ENCODE assay signal across 8 cellular contexts in the genomic region with DNA sequence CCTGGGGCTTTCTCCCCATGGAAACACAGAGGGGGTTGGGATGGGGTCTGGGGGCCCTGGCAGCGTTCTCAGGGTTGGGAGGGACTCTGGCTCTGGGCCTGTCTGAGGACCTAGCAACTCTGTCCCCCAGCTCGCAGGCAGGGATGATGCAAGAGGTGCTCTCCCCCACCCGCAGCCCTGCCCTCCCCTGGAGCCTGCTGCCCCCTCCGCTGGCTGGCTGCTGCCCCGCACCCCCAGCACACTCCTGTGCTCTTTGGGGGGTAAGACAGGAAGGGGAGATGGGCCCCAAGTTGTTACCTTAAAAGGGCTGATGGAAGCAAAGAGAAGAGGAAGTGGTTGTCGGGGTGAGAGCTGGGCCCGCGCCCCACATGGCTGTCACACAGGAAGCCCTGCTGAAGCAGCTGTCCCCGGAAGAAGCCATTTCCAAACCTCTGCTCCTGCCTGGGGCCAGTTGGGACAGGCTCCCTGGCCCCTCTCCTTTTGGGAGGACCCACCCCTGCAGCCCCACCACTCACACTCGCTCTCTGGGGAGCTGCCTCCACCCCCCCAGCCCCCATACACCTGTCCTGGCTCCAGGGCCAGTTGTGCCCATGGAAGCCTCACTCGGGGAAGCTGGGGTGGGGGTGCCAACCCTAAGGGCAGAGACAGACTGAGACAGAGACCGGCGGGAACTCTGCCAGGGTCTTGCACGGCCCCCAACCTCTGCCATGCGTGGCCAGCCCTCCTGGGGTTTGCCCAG. TPM values are rescaled to one million over a fixed set of nuclear protein-coding genes. Genes with fewer than 3 reads are reported as not detected.
DNase-seq lines count a peak whose midpoint lies in the region; ATAC-seq and TF ChIP-seq lines count a peak whose summit lies in the region.

No MANE protein-coding gene starts in this region.

- peak overlapping the region in 4 of 12 donors; percentile 43 to 91 (median 60) for H3K27ac ChIP-seq in heart left ventricle

- no peaks in the 10 kb centered on the region for H3K27me3 Mint-ChIP-seq in activated CD8-positive, alpha-beta memory T cell treated with anti-CD3 and anti-CD28 coated beads, Interleukin-2, amount 10 ng/mL, durations not matched to agents 7 days and 5 days
- H3K27me3 Mint-ChIP-seq in endothelial cell (ENCODE audit: unreplicated experiment) = peaks cover 9% of the 10 kb centered on the region

- no peaks in the 10 kb centered on the region for H3K9me3 Mint-ChIP-seq in activated CD8-positive, alpha-beta memory T cell treated with anti-CD3 and anti-CD28 coated beads, Interleukin-2, amount 10 ng/mL, durations not matched to agents 7 days and 5 days (ENCODE audit: low read depth)
- no peaks in the 10 kb centered on the region for H3K9me3 Mint-ChIP-seq in endothelial cell (ENCODE audit: unreplicated experiment)

- WGBS in heart left ventricle, 4 donors = 76 to 84% (median 84%) methylated on average over 9 to 15 of the region's 15 CpGs

- H3K4me1 ChIP-seq in heart left ventricle = peaks cover 0 to 40% (median 11%) of the 10 kb centered on the region in 12 donors

- in situ Hi-C loops in GM13976 (cut with MboI; ENCODE audit: low sequenced_read_pairs, unreplicated experiment) = loop anchor here (25.0 kb wide), 1 partner anchor 226 kb away; a partner anchor contains a TSS

- peak overlapping the region; percentile 100 for H3K27ac Mint-ChIP-seq in activated CD8-positive, alpha-beta memory T cell treated with anti-CD3 and anti-CD28 coated beads, Interleukin-2, amount 10 ng/mL, durations not matched to agents 7 days and 5 days
- H3K27ac Mint-ChIP-seq in endothelial cell (ENCODE audit: unreplicated experiment) = no peak overlapping the region

- H3K4me3 ChIP-seq in heart left ventricle = peak overlapping the region in 7 of 12 donors; percentile 12 to 92 (median 71)

- ATAC-seq in activated CD8-positive, alpha-beta memory T cell treated with anti-CD3 and anti-CD28 coated beads, Interleukin-2, amount 10 ng/mL, durations not matched to agents 7 days and 5 days = peak; percentile 50
- peak; percentile 3 to 33 (median 23) for ATAC-seq in heart left ventricle
- no peak for ATAC-seq in HG02571 (IDR thresholded peaks at IDR 0.05; ENCODE audit: unreplicated experiment)

- CTCF ChIA-PET in activated CD8-positive, alpha-beta memory T cell treated with anti-CD3 and anti-CD28 coated beads, Interleukin-2, amount 10 ng/mL, durations not matched to agents 7 days and 5 days (lab: Charles Lee) = interaction anchor here (0.7 to 3.6 kb wide), 12 partner anchors 26 to 386 kb away, joined by 3 to 35 read pairs (median 4); a partner anchor contains a TSS

- intact Hi-C loops in heart left ventricle (cut with DNase I) = no loop called here

- H3K4me1 Mint-ChIP-seq in activated CD8-positive, alpha-beta memory T cell treated with anti-CD3 and anti-CD28 coated beads, Interleukin-2, amount 10 ng/mL, durations not matched to agents 7 days and 5 days = peaks cover 27% of the 10 kb centered on the region
- H3K4me1 Mint-ChIP-seq in endothelial cell (ENCODE audit: unreplicated experiment) = no peaks in the 10 kb centered on the region

- TF ChIP-seq POLR2A in heart left ventricle (IDR thresholded peaks at IDR 0.05) = no peak

- peaks cover 0 to 22% (median 0%) of the 10 kb centered on the region in 9 donors for H3K36me3 ChIP-seq in heart left ventricle

- TF ChIP-seq CTCF in GM13976 (IDR thresholded peaks at IDR 0.05; ENCODE audit: borderline replicate concordance, control extremely low read depth, extremely low read depth, insufficient read depth, missing control alignments) = no peak
- TF ChIP-seq CTCF in heart left ventricle (IDR thresholded peaks at IDR 0.05) = no peak
- no peak for TF ChIP-seq CTCF in endothelial cell (IDR thresholded peaks at IDR 0.05; ENCODE audit: unreplicated experiment)

- H3K4me3 Mint-ChIP-seq in activated CD8-positive, alpha-beta memory T cell treated with anti-CD3 and anti-CD28 coated beads, Interleukin-2, amount 10 ng/mL, durations not matched to agents 7 days and 5 days = peak overlapping the region; percentile 100
- H3K4me3 Mint-ChIP-seq in endothelial cell (ENCODE audit: unreplicated experiment) = no peak overlapping the region

- DNase-seq in GM13976 (ENCODE audit: low spot score) = peak; percentile 89
- DNase-seq in Kasumi-1 (lab: John Stamatoyannopoulos, UW) = peak; percentile 94
- DNase-seq in activated CD8-positive, alpha-beta memory T cell treated with anti-CD3 and anti-CD28 coated beads, Interleukin-2, amount 10 ng/mL, durations not matched to agents 7 days and 5 days = peak; percentile 97
- DNase-seq in heart left ventricle = peak; percentile 41 to 88 (median 63)
- peak; percentile 58 to 64 (median 60) for DNase-seq in stimulated activated CD4-positive, alpha-beta T cell treated with anti-CD3 and anti-CD28 coated beads, TNF-alpha, amount 100 ng/mL, for 4 hours (ENCODE audit: low read depth in 3 of 3)
- DNase-seq in NCI-H69 (lab: John Stamatoyannopoulos, UW) = no peak
- no peak for DNase-seq in endothelial cell (ENCODE audit: low spot score)

- no peaks in the 10 kb centered on the region for H3K9me3 ChIP-seq in heart left ventricle

- peaks cover 43% of the 10 kb centered on the region for H3K36me3 Mint-ChIP-seq in activated CD8-positive, alpha-beta memory T cell treated with anti-CD3 and anti-CD28 coated beads, Interleukin-2, amount 10 ng/mL, durations not matched to agents 7 days and 5 days
- no peaks in the 10 kb centered on the region for H3K36me3 Mint-ChIP-seq in endothelial cell (ENCODE audit: low read depth, unreplicated experiment)

- H3K27me3 ChIP-seq in heart left ventricle = no peaks in the 10 kb centered on the region

RNA-seq across cellular contexts. Expression of a gene that starts 2.5 kb away (rescaled TPM):
- total RNA-seq in activated CD8-positive, alpha-beta memory T cell treated with anti-CD3 and anti-CD28 coated beads, Interleukin-2, amount 10 ng/mL, durations not matched to agents 7 days and 5 days = 1,000 to 10,000 TPM; 1,639 to 1,875 TPM
- total RNA-seq in heart left ventricle (100 to 1,000 TPM in 1 of 9 donors, 10 to 100 TPM in 3, 1 to 10 TPM in 5; 4.3 to 102 (median 8.5) TPM), endothelial cell (ENCODE audit: unreplicated experiment) (24.9 TPM)
- polyA plus RNA-seq in heart left ventricle = 10 to 100 TPM in 1 of 2 donors, 1 to 10 TPM in 1; 6.4 to 16.8 TPM

RNA-seq across cellular contexts. Expression of a gene that starts 7.6 kb away (rescaled TPM):
- total RNA-seq in activated CD8-positive, alpha-beta memory T cell treated with anti-CD3 and anti-CD28 coated beads, Interleukin-2, amount 10 ng/mL, durations not matched to agents 7 days and 5 days = 100 to 1,000 TPM; 210 to 238 TPM
- total RNA-seq in heart left ventricle = 100 to 1,000 TPM in 2 of 9 donors, 10 to 100 TPM in 7; 41.6 to 129 (median 58.2) TPM
- polyA plus RNA-seq in heart left ventricle = 100 to 1,000 TPM; 140 to 204 TPM
- 70.6 TPM for total RNA-seq in endothelial cell (ENCODE audit: unreplicated experiment)

RNA-seq across cellular contexts. Expression of a gene that starts 7.8 kb away (rescaled TPM):
- 100 to 1,000 TPM; 109 to 121 TPM for total RNA-seq in activated CD8-positive, alpha-beta memory T cell treated with anti-CD3 and anti-CD28 coated beads, Interleukin-2, amount 10 ng/mL, durations not matched to agents 7 days and 5 days
- total RNA-seq in heart left ventricle (10 to 100 TPM in 7 of 9 donors, 1 to 10 TPM in 2; 8.2 to 32.2 (median 26.0) TPM), endothelial cell (ENCODE audit: unreplicated experiment) (61.0 TPM)
- polyA plus RNA-seq in heart left ventricle = 10 to 100 TPM; 19.2 to 25.6 TPM

RNA-seq across cellular contexts. Expression of a gene that starts 13.2 kb away (rescaled TPM):
- total RNA-seq in activated CD8-positive, alpha-beta memory T cell treated with anti-CD3 and anti-CD28 coated beads, Interleukin-2, amount 10 ng/mL, durations not matched to agents 7 days and 5 days = 10 to 100 TPM; 23.4 to 29.6 TPM
- total RNA-seq in heart left ventricle = 10 to 100 TPM in 3 of 9 donors, 1 to 10 TPM in 6; 1.2 to 14.9 (median 9.7) TPM
- polyA plus RNA-seq in heart left ventricle = 10 to 100 TPM in 1 of 2 donors, 1 to 10 TPM in 1; 5.2 to 10.8 TPM
- total RNA-seq in endothelial cell (ENCODE audit: unreplicated experiment) = 17.9 TPM

Comparison
In these comparisons a context has a peak if more than half of its experiments do, and no peak if none do; other contexts are left out.
1. DNase-seq: peak in GM13976 (single experiment), Kasumi-1 (2 of 2), activated CD8-positive, alpha-beta memory T cell treated with anti-CD3 and anti-CD28 coated beads, Interleukin-2, amount 10 ng/mL, durations not matched to agents 7 days and 5 days (single experiment), heart left ventricle (5 of 5) and stimulated activated CD4-positive, alpha-beta T cell treated with anti-CD3 and anti-CD28 coated beads, TNF-alpha, amount 100 ng/mL, for 4 hours (3 of 3); none in NCI-H69 (single experiment) and endothelial cell (single experiment).
2. RNA of a gene that starts 2.5 kb away (total RNA-seq): 1,639 to 1,875 TPM in activated CD8-positive, alpha-beta memory T cell treated with anti-CD3 and anti-CD28 coated beads, Interleukin-2, amount 10 ng/mL, durations not matched to agents 7 days and 5 days; 24.9 TPM in endothelial cell (single experiment) and 4.3 to 102 TPM in heart left ventricle; every median in the first group is over 10 times any median in the second.